ENCODE assay signal across 2 cellular contexts in genomic region chr22:25534724-25535123, GRCh38.
TF ChIP-seq lines count a peak whose summit lies in the region.

No MANE protein-coding gene starts in this region.

TF ChIP-seq in HCT116, 20 proteins besides CTCF, POLR2A, EP300 and RAD21:
- TF ChIP-seq ZBTB33 (IDR thresholded peaks at IDR 0.05; ENCODE audit: extremely low read depth, insufficient replicate concordance, low read length) (no peak), MAX (IDR thresholded peaks at IDR 0.05) (no peak), ATF3 (IDR thresholded peaks at IDR 0.05) (no peak), CEBPB (IDR thresholded peaks at IDR 0.05; ENCODE audit: low read depth) (no peak), SRF (IDR thresholded peaks at IDR 0.05; ENCODE audit: low read depth) (no peak), ZNF274 (IDR thresholded peaks at IDR 0.05; ENCODE audit: low read depth, low read length) (no peak), TCF7L2 (IDR thresholded peaks at IDR 0.05; ENCODE audit: borderline replicate concordance, extremely low read depth, insufficient read depth, insufficient read length) (no peak), ELF1 (IDR thresholded peaks at IDR 0.05; ENCODE audit: borderline replicate concordance, low read depth) (no peak)
- TF ChIP-seq, protein P1, sequence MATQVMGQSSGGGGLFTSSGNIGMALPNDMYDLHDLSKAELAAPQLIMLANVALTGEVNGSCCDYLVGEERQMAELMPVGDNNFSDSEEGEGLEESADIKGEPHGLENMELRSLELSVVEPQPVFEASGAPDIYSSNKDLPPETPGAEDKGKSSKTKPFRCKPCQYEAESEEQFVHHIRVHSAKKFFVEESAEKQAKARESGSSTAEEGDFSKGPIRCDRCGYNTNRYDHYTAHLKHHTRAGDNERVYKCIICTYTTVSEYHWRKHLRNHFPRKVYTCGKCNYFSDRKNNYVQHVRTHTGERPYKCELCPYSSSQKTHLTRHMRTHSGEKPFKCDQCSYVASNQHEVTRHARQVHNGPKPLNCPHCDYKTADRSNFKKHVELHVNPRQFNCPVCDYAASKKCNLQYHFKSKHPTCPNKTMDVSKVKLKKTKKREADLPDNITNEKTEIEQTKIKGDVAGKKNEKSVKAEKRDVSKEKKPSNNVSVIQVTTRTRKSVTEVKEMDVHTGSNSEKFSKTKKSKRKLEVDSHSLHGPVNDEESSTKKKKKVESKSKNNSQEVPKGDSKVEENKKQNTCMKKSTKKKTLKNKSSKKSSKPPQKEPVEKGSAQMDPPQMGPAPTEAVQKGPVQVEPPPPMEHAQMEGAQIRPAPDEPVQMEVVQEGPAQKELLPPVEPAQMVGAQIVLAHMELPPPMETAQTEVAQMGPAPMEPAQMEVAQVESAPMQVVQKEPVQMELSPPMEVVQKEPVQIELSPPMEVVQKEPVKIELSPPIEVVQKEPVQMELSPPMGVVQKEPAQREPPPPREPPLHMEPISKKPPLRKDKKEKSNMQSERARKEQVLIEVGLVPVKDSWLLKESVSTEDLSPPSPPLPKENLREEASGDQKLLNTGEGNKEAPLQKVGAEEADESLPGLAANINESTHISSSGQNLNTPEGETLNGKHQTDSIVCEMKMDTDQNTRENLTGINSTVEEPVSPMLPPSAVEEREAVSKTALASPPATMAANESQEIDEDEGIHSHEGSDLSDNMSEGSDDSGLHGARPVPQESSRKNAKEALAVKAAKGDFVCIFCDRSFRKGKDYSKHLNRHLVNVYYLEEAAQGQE (IDR thresholded peaks at IDR 0.05; ENCODE audit: low read depth): no peak

TF ChIP-seq in K562, 482 proteins besides CTCF, POLR2A, EP300 and RAD21:
- TF ChIP-seq ZBTB26 (CRISPR knock-in tag; IDR thresholded peaks at IDR 0.05) (no peak), SRSF9 (IDR thresholded peaks at IDR 0.05; ENCODE audit: borderline replicate concordance, low read depth, low read length) (no peak), RBM25 (IDR thresholded peaks at IDR 0.05; ENCODE audit: low read depth, low read length, severe bottlenecking) (peak; percentile 32)
